In genomic region chr1:241998412-241998921, GRCh38 we compare ENCODE assay signal across 9 cellular contexts. TPM values are rescaled to one million over a fixed set of nuclear protein-coding genes. Genes with fewer than 3 reads are reported as not detected.
DNase-seq lines count a peak whose midpoint lies in the region; ATAC-seq, FAIRE-seq and TF ChIP-seq lines count a peak whose summit lies in the region.
"Had no signal": no experiment of that assay in that cellular context is flagged by ENCODE, and none has a peak within 500 bp of the region (broad histone marks: within the 10 kb centered on the region; RNA-seq: fewer than 3 reads in every experiment).

No MANE protein-coding gene starts in this region.

- dilution Hi-C loops in endothelial cell of umbilical vein (cut with MboI; ENCODE audit: extremely low pct_ligation_motif_present, low sequenced_read_pairs), result no loop called here

- peak; percentile 85 for ATAC-seq in HG02610 (IDR thresholded peaks at IDR 0.05; ENCODE audit: unreplicated experiment)

- POLR2A ChIA-PET in endothelial cell of umbilical vein (lab: Charles Lee), result no interaction called here

- BruUV-seq in endothelial cell of umbilical vein (replicated peaks; lab: Mats Ljungman, UMichigan), result no TSS peak

- CTCF ChIA-PET in endothelial cell of umbilical vein (lab: Charles Lee), result interaction anchor here (0.9 to 2.3 kb wide), 15 partner anchors 8 to 1106 kb away, joined by 3 to 26 read pairs (median 4); partner anchors contain the start of gene EXO1

- DNase-seq in NCI-H524 treated with DMSO at 0.1 percent for 48 hours (lab: John Stamatoyannopoulos, UW) (peak; percentile 3), endothelial cell of umbilical vein (ENCODE audit: low read depth, low spot score) (peak; percentile 48), midbrain (lab: John Stamatoyannopoulos, UW) (peak; percentile 46), NCI-H2107 treated with DMSO at 0.1 percent for 48 hours (lab: John Stamatoyannopoulos, UW; ENCODE audit: unreplicated experiment) (no peak)
- DNase-seq in activated CD8-positive, alpha-beta memory T cell treated with anti-CD3 and anti-CD28 coated beads for 48 hours (ENCODE audit: low read depth in 2 of 3, low spot score in 2 of 3), result peak; percentile 4 to 15 (median 8)
- DNase-seq in stimulated activated CD8-positive, alpha-beta memory T cell treated with anti-CD3 and anti-CD28 coated beads, Interleukin-2, amount 100 ng/mL, for 1 hour (ENCODE audit: low read depth in 2 of 2), result peak; percentile 6 to 12

- H4K20me1 ChIP-seq in endothelial cell of umbilical vein (replicated peaks; ENCODE audit: control insufficient read depth, extremely low read depth, insufficient read depth, low read length), result no peaks in the 10 kb centered on the region

- H3K9me3 ChIP-seq in endothelial cell of umbilical vein (replicated peaks; ENCODE audit: control insufficient read depth, insufficient read depth, low read length), result no peaks in the 10 kb centered on the region

- TF ChIP-seq POLR2A in endothelial cell of umbilical vein (IDR thresholded peaks at IDR 0.05; ENCODE audit: low read depth, low read length), result no peak

- no peaks in the 10 kb centered on the region for H3K79me2 ChIP-seq in endothelial cell of umbilical vein (ENCODE audit: control insufficient read depth, insufficient read depth, low read length)

- no peak overlapping the region for H3K4me3 ChIP-seq in GM12875 (ENCODE audit: low read depth, low read length)
- peak overlapping the region in 2 of 3 experiments; percentile 22 to 53 for H3K4me3 ChIP-seq in endothelial cell of umbilical vein (replicated peaks in 1 of 3; ENCODE audit: insufficient read depth in 1 of 3, low read depth in 1 of 3, low read length in 3 of 3)

- peak overlapping the region; percentile 93 for H2AFZ ChIP-seq in endothelial cell of umbilical vein (ENCODE audit: low read depth, low read length)

- peak; percentile 52 for TF ChIP-seq CTCF in GM12875 (IDR thresholded peaks at IDR 0.05; ENCODE audit: borderline replicate concordance, insufficient read depth, low read depth, low read length)
- peak; percentile 58 to 81 for TF ChIP-seq CTCF in endothelial cell of umbilical vein (IDR thresholded peaks at IDR 0.05; ENCODE audit: extremely low read depth in 1 of 2, insufficient read depth in 1 of 2, low read depth in 1 of 2, low read length in 2 of 2)

- peak; percentile 90 for FAIRE-seq in endothelial cell of umbilical vein (lab: Jason Lieb, UNC)

- peak overlapping the region; percentile 34 for H3K9ac ChIP-seq in endothelial cell of umbilical vein (replicated peaks; ENCODE audit: extremely low read depth, insufficient read depth, low read length)

- peaks cover 4% of the 10 kb centered on the region for H3K4me1 ChIP-seq in endothelial cell of umbilical vein (ENCODE audit: control insufficient read depth, extremely low read depth, insufficient read depth, low read length)

- H3K9me1 ChIP-seq in endothelial cell of umbilical vein (replicated peaks; ENCODE audit: control insufficient read depth, extremely low read depth, insufficient read depth, low read length), result no peaks in the 10 kb centered on the region

- no peaks in the 10 kb centered on the region for H3K27me3 ChIP-seq in endothelial cell of umbilical vein (ENCODE audit: control insufficient read depth in 2 of 2, insufficient read depth in 2 of 2, low read length in 2 of 2)

- intact Hi-C loops in endothelial cell of umbilical vein (cut with micrococcal nuclease), result loop anchor here (1.0 kb wide), 4 partner anchors 102 to 467 kb away; no protein-coding TSS in a partner anchor

- no peaks in the 10 kb centered on the region for H3K36me3 ChIP-seq in endothelial cell of umbilical vein (ENCODE audit: control insufficient read depth in 2 of 2, extremely low read depth in 1 of 2, insufficient read depth in 2 of 2, low read length in 2 of 2)

- no peak overlapping the region for H3K27ac ChIP-seq in endothelial cell of umbilical vein (ENCODE audit: insufficient read depth, low read depth, low read length)

- H3K4me2 ChIP-seq in endothelial cell of umbilical vein (ENCODE audit: insufficient read depth, low read length), result peak overlapping the region; percentile 70

TF ChIP-seq in endothelial cell of umbilical vein, 7 proteins besides CTCF, POLR2A, EP300 and RAD21:
- TF ChIP-seq FOS (IDR thresholded peaks at IDR 0.05; ENCODE audit: borderline replicate concordance, insufficient read depth, low read length) (peak; percentile 45), JUN (IDR thresholded peaks at IDR 0.05; ENCODE audit: borderline replicate concordance, insufficient read depth, insufficient read length, low read depth) (no peak), POLR2AphosphoS5 (IDR thresholded peaks at IDR 0.05; ENCODE audit: insufficient read depth, low read depth, low read length) (no peak), EZH2 (IDR thresholded peaks at IDR 0.05; ENCODE audit: borderline replicate concordance, low read depth, low read length, severe bottlenecking) (no peak), MYC (IDR thresholded peaks at IDR 0.05; ENCODE audit: low read depth, low read length) (no peak)

RNA-seq across cellular contexts. Expression of gene MAP1LC3C, which starts 0.4 kb away (rescaled TPM):
- not detected in 2 replicates for total RNA-seq in endothelial cell of umbilical vein
- polyA plus RNA-seq in endothelial cell of umbilical vein, result not detected in 2 replicates
- not detected in 2 replicates for polyA plus RNA-seq in endothelial cell of umbilical vein (2011; cell fraction: cytosol; rRNA removed)
- polyA plus RNA-seq in endothelial cell of umbilical vein (2011; cell fraction: nucleus; rRNA removed), result not detected in 2 replicates
- not detected in 2 replicates for polyA plus RNA-seq in endothelial cell of umbilical vein (2012)
- polyA minus RNA-seq in endothelial cell of umbilical vein, result not detected in 2 replicates
- not detected for polyA minus RNA-seq in endothelial cell of umbilical vein (2011; cell fraction: cytosol; rRNA and poly(A)+ RNA removed)
- polyA minus RNA-seq in endothelial cell of umbilical vein (2011; cell fraction: nucleus; rRNA and poly(A)+ RNA removed), result not detected in 2 replicates
- total RNA-seq: mononuclear cell had no signal

RNA-seq across cellular contexts. Expression of gene BECN2, which starts 40.9 kb away (rescaled TPM):
- total RNA-seq in endothelial cell of umbilical vein, result not detected in 2 replicates
- not detected in 2 replicates for polyA plus RNA-seq in endothelial cell of umbilical vein
- not detected in 2 replicates for polyA plus RNA-seq in endothelial cell of umbilical vein (2011; cell fraction: cytosol; rRNA removed)
- not detected in 2 replicates for polyA plus RNA-seq in endothelial cell of umbilical vein (2011; cell fraction: nucleus; rRNA removed)
- not detected in 2 replicates for polyA plus RNA-seq in endothelial cell of umbilical vein (2012)
- polyA minus RNA-seq in endothelial cell of umbilical vein, result not detected in 2 replicates
- polyA minus RNA-seq in endothelial cell of umbilical vein (2011; cell fraction: cytosol; rRNA and poly(A)+ RNA removed), result not detected
- not detected in 2 replicates for polyA minus RNA-seq in endothelial cell of umbilical vein (2011; cell fraction: nucleus; rRNA and poly(A)+ RNA removed)
- total RNA-seq: mononuclear cell had no signal
